Comparison of ENCODE assay signal across 14 cellular contexts in genomic region chrX:106649523-106650428, GRCh38. TPM values are rescaled to one million over a fixed set of nuclear protein-coding genes. Genes with fewer than 3 reads are reported as not detected.
DNase-seq lines count a peak whose midpoint lies in the region; ATAC-seq and TF ChIP-seq lines count a peak whose summit lies in the region.
"Had no signal": no experiment of that assay in that cellular context is flagged by ENCODE, and none has a peak within 500 bp of the region (broad histone marks: within the 10 kb centered on the region; RNA-seq: fewer than 3 reads in every experiment).

No MANE protein-coding gene starts in this region.

- ATAC-seq in GM18861 (IDR thresholded peaks at IDR 0.05; ENCODE audit: unreplicated experiment) (peak; percentile 95), GM21423 (IDR thresholded peaks at IDR 0.05; ENCODE audit: unreplicated experiment) (peak; percentile 99), HG03064 (IDR thresholded peaks at IDR 0.05; ENCODE audit: low read depth, unreplicated experiment) (peak; percentile 91), activated B cell treated with CpG ODN at 0.5 μM for 24 hours (ENCODE audit: low read depth) (no peak), omental fat pad (ENCODE audit: low FRiP score) (no peak)
- ATAC-seq: left colon, T-cell had no signal

- peaks cover 5% of the 10 kb centered on the region for H3K4me1 Mint-ChIP-seq in activated B cell treated with CpG ODN at 0.5 μM for 24 hours

- H3K27me3 Mint-ChIP-seq in activated B cell treated with CpG ODN at 0.5 μM for 24 hours = no peaks in the 10 kb centered on the region

- CTCF ChIA-PET in activated B cell treated with CpG ODN at 0.5 μM for 24 hours (lab: Charles Lee) = no interaction called here

- POLR2A ChIA-PET in activated B cell treated with CpG ODN at 0.5 μM for 24 hours (lab: Charles Lee) = no interaction called here

- no peaks in the 10 kb centered on the region for H3K9me3 Mint-ChIP-seq in activated B cell treated with CpG ODN at 0.5 μM for 24 hours

- H3K36me3 Mint-ChIP-seq in activated B cell treated with CpG ODN at 0.5 μM for 24 hours (ENCODE audit: low read depth) = peaks cover 29% of the 10 kb centered on the region

- H3K27ac Mint-ChIP-seq in activated B cell treated with CpG ODN at 0.5 μM for 24 hours = peak overlapping the region; percentile 50
- H3K27ac Mint-ChIP-seq: T-cell had no signal

- DNase-seq in activated B cell treated with CpG ODN at 0.5 μM for 24 hours (no peak), omental fat pad (ENCODE audit: low spot score) (no peak), NCI-H1436 (lab: John Stamatoyannopoulos, UW) (no peak), NCI-H1930 (lab: John Stamatoyannopoulos, UW) (no peak), SW480 (ENCODE audit: low spot score) (no peak)
- DNase-seq: Calu3, Kasumi-1, left colon, NCI-H526 treated with DMSO at 0.1 percent for 48 hours, ovary, T-cell had no signal

- no peak overlapping the region for H3K4me3 Mint-ChIP-seq in activated B cell treated with CpG ODN at 0.5 μM for 24 hours
- H3K4me3 Mint-ChIP-seq: T-cell had no signal

- TF ChIP-seq CTCF in activated B cell treated with CpG ODN at 0.5 μM for 24 hours (IDR thresholded peaks at IDR 0.05) (no peak), omental fat pad (IDR thresholded peaks at IDR 0.05) (no peak)

- intact Hi-C loops in activated B cell treated with CpG ODN at 0.5 μM for 24 hours (cut with micrococcal nuclease) = no loop called here

RNA-seq across cellular contexts. Expression of gene RADX, which starts 38.0 kb away (rescaled TPM):
- 8.5 and 10.9 TPM in 2 replicates for total RNA-seq in activated B cell treated with CpG ODN at 0.5 μM for 24 hours
- total RNA-seq in omental fat pad = 1 to 10 TPM; 1.2 to 4.3 (median 2.4) TPM

Comparison
In these comparisons a context has a peak if more than half of its experiments do, and no peak if none do; other contexts are left out.
1. ATAC-seq: peak in GM18861 (single experiment), GM21423 (single experiment) and HG03064 (single experiment); none in activated B cell treated with CpG ODN at 0.5 μM for 24 hours (single experiment) and omental fat pad (single experiment).